In the genomic region with DNA sequence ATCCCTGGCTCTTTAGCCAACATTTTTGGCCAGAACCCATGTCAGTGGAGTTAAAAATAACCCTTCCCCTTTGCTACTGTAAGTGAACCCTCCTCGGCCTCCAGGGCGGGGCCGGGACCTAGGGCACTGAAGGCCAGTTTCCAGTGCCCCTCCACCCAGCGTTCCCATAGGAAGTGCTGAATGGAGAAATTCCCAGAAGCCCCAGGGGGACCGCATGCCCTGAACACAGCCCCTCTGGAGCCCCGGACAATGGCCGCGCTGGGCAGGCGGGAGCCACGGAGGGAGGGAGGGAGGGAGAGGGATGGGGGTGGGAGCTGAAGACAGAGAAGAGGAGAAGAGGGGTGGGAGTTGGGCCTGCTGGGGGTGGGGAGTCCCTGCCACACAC, we compare ENCODE assay signal across 14 cellular contexts. TPM values are rescaled to one million over a fixed set of nuclear protein-coding genes. Genes with fewer than 3 reads are reported as not detected.
A peak's percentile ranks its signal among the peaks of the same experiment; 100 is the strongest.
DNase-seq lines count a peak whose midpoint lies in the region; ATAC-seq and TF ChIP-seq lines count a peak whose summit lies in the region.
"Had no signal": no experiment of that assay in that cellular context is flagged by ENCODE, and none has a peak within 500 bp of the region (broad histone marks: within the 10 kb centered on the region; RNA-seq: fewer than 3 reads in every experiment).

No MANE protein-coding gene starts in this region.

- H3K4me3 ChIP-seq in iPS-20b (ENCODE audit: low read length) (no peak overlapping the region), vagina (no peak overlapping the region)

- H3K36me3 ChIP-seq in iPS-20b (ENCODE audit: insufficient read depth, low read depth, low read length) (no peaks in the 10 kb centered on the region), vagina (peaks cover 0 to 19% of the 10 kb centered on the region in 2 donors)

- H3K27ac Mint-ChIP-seq in osteocyte (ENCODE audit: unreplicated experiment) (peak overlapping the region; percentile 14), CD14-positive monocyte (peak overlapping the region in 1 of 7 donors; percentile 60)
- H3K27ac Mint-ChIP-seq: activated naive CD4-positive, alpha-beta T cell treated with anti-CD3 and anti-CD28 coated beads, Interleukin-2, amount 50 U/mL, for 72 hours; CD4-positive, alpha-beta T cell had no signal

- TF ChIP-seq CTCF in osteocyte (IDR thresholded peaks at IDR 0.05) = no peak
- TF ChIP-seq CTCF in vagina (IDR thresholded peaks at IDR 0.05) = no peak
- TF ChIP-seq CTCF in CD14-positive monocyte (IDR thresholded peaks at IDR 0.05) = no peak

- H3K9me3 Mint-ChIP-seq in osteocyte (ENCODE audit: unreplicated experiment) = no peaks in the 10 kb centered on the region
- H3K9me3 Mint-ChIP-seq in CD14-positive monocyte = peaks cover 0 to 24% (median 9%) of the 10 kb centered on the region in 7 donors
- H3K9me3 Mint-ChIP-seq: activated naive CD4-positive, alpha-beta T cell treated with anti-CD3 and anti-CD28 coated beads, Interleukin-2, amount 50 U/mL, for 72 hours; CD4-positive, alpha-beta T cell had no signal

- H3K9me3 ChIP-seq in iPS-20b (ENCODE audit: insufficient read depth, low read depth, low read length) (no peaks in the 10 kb centered on the region), vagina (no peaks in the 10 kb centered on the region)

- H3K27ac ChIP-seq in iPS-20b (ENCODE audit: low read length) = no peak overlapping the region
- peak overlapping the region; percentile 63 for H3K27ac ChIP-seq in vagina

- ATAC-seq in Right ventricle myocardium inferior (peak; percentile 51), HG02759 (IDR thresholded peaks at IDR 0.05; ENCODE audit: unreplicated experiment) (no peak)

- H3K27me3 Mint-ChIP-seq in osteocyte (ENCODE audit: unreplicated experiment) = no peaks in the 10 kb centered on the region
- H3K27me3 Mint-ChIP-seq in CD14-positive monocyte (ENCODE audit: low read depth in 3 of 3) = peaks cover 95 to 100% (median 100%) of the 10 kb centered on the region in 3 donors

- H3K4me3 Mint-ChIP-seq in osteocyte (ENCODE audit: unreplicated experiment) (no peak overlapping the region), CD14-positive monocyte (peak overlapping the region in 1 of 2 donors; percentile 78)
- H3K4me3 Mint-ChIP-seq: CD4-positive, alpha-beta T cell had no signal

- DNase-seq in Right ventricle myocardium inferior (ENCODE audit: missing footprints) (peak; percentile 60), cardiac septum (ENCODE audit: low spot score) (no peak), osteocyte (ENCODE audit: extremely low spot score, unreplicated experiment) (no peak), vagina (ENCODE audit: extremely low spot score in 2 of 2) (no peak), hippocampal formation (lab: John Stamatoyannopoulos, UW) (no peak), CD14-positive monocyte (ENCODE audit: low spot score) (no peak)
- DNase-seq: activated CD4-positive, alpha-beta T cell treated with anti-CD3 and anti-CD28 coated beads for 48 hours; CD4-positive, alpha-beta T cell; effector CD4-positive, alpha-beta T cell; GOT3; T1000 had no signal

- intact Hi-C loops in Right ventricle myocardium inferior (cut with DNase I) (loop anchor here (2.0 kb wide), 2 partner anchors 45 to 59 kb away; no protein-coding TSS in a partner anchor), cardiac septum (cut with DNase I) (loop anchor here (2.0 kb wide), 1 partner anchor 57 kb away; no protein-coding TSS in a partner anchor), vagina (cut with DNase I) (loop anchor here (10.0 kb wide), 1 partner anchor 81 kb away; the partner anchor contains the start of gene RPL3), CD14-positive monocyte (cut with micrococcal nuclease) (no loop called here)

- peak overlapping the region; percentile 51; the same call in 1 of the 2 replicates for H3K9ac ChIP-seq in iPS-20b (ENCODE audit: low read depth, low read length)

- H3K4me1 Mint-ChIP-seq in osteocyte (ENCODE audit: unreplicated experiment) (peaks cover 50% of the 10 kb centered on the region), CD14-positive monocyte (peaks cover 45% of the 10 kb centered on the region)

- TF ChIP-seq POLR2A in vagina (IDR thresholded peaks at IDR 0.05) = no peak

- H3K4me1 ChIP-seq in iPS-20b (ENCODE audit: insufficient read depth, low read length) (peaks cover 45% of the 10 kb centered on the region), vagina (peaks cover 55% of the 10 kb centered on the region)

- H3K27me3 ChIP-seq in iPS-20b (ENCODE audit: insufficient read depth, low read length) (peaks cover 78% of the 10 kb centered on the region), vagina (no peaks in the 10 kb centered on the region)

- peaks cover 9% of the 10 kb centered on the region for H3K36me3 Mint-ChIP-seq in osteocyte (ENCODE audit: unreplicated experiment)
- H3K36me3 Mint-ChIP-seq in CD14-positive monocyte = peaks cover 9 to 13% of the 10 kb centered on the region in 2 donors

RNA-seq across cellular contexts. Expression of gene PDGFB, which starts 11.1 kb away (rescaled TPM):
- total RNA-seq in Right ventricle myocardium inferior (19.7 TPM), cardiac septum (21.2 TPM), osteocyte (16.8 and 20.0 TPM in 2 replicates), vagina (4.7 TPM)
- polyA plus RNA-seq in CD14-positive monocyte = not detected

Comparison
In these comparisons a context has a peak if more than half of its experiments do, and no peak if none do; other contexts are left out.
1. intact Hi-C loops: an anchor here in Right ventricle myocardium inferior (2.0 kb wide), cardiac septum (2.0 kb wide) and vagina (10.0 kb wide); none called in CD14-positive monocyte.